In genomic region chr10:60123668-60124067, GRCh38 we compare ENCODE assay signal across 20 cellular contexts.
DNase-seq lines count a peak whose midpoint lies in the region; TF ChIP-seq lines count a peak whose summit lies in the region.
"Had no signal": no experiment of that assay in that cellular context is flagged by ENCODE, and none has a peak within 500 bp of the region (broad histone marks: within the 10 kb centered on the region; RNA-seq: fewer than 3 reads in every experiment).

No MANE protein-coding gene starts in this region.

- H3K79me1 ChIP-seq in mesenchymal stem cell (replicated peaks; ENCODE audit: low read length, poor library complexity, severe bottlenecking) = no peaks in the 10 kb centered on the region

- H2AFZ ChIP-seq in mesenchymal stem cell (ENCODE audit: low read depth, low read length) = no peak overlapping the region

- H3K27me3 Mint-ChIP-seq in MCF 10A (ENCODE audit: insufficient read depth, unreplicated experiment) (no peaks in the 10 kb centered on the region), chondrocyte (ENCODE audit: low read depth) (no peaks in the 10 kb centered on the region), type B pancreatic cell (no peaks in the 10 kb centered on the region)
- no peaks in the 10 kb centered on the region for H3K27me3 Mint-ChIP-seq in activated naive CD4-positive, alpha-beta T cell treated with anti-CD3 and anti-CD28 coated beads for 36 hours (ENCODE audit: low read depth)
- H3K27me3 Mint-ChIP-seq: dendritic cell treated with granulocyte-macrophage colony-stimulating factor and Interleukin-4, amounts not matched to agents 40 ng/mL and 50 ng/mL, for 4 days; naive thymus-derived CD4-positive, alpha-beta T cell had no signal

- no peak overlapping the region for H4K8ac ChIP-seq in mesenchymal stem cell (ENCODE audit: low read length)

- H3K36me3 Mint-ChIP-seq in MCF 10A (ENCODE audit: insufficient read depth, unreplicated experiment) (no peaks in the 10 kb centered on the region), chondrocyte (ENCODE audit: low read depth) (peaks cover 6% of the 10 kb centered on the region), type B pancreatic cell (peaks cover 21% of the 10 kb centered on the region)
- no peaks in the 10 kb centered on the region for H3K36me3 Mint-ChIP-seq in activated naive CD4-positive, alpha-beta T cell treated with anti-CD3 and anti-CD28 coated beads for 36 hours (ENCODE audit: low read depth)
- H3K36me3 Mint-ChIP-seq: CD8-positive, alpha-beta T cell had no signal

- H3K4me2 ChIP-seq in mesenchymal stem cell (ENCODE audit: low read length, poor library complexity, severe bottlenecking) = no peak overlapping the region

- no peak for TF ChIP-seq POLR2A in breast epithelium (IDR thresholded peaks at IDR 0.05)

- CTCF ChIA-PET in MCF 10A (lab: Yijun Ruan, JAX) = interaction anchor here (1.5 to 3.0 kb wide), 2 partner anchors 9 to 84 kb away, joined by 5 to 21 read pairs; no protein-coding TSS in a partner anchor
- CTCF ChIA-PET in activated naive CD4-positive, alpha-beta T cell treated with anti-CD3 and anti-CD28 coated beads for 36 hours (lab: Charles Lee) = interaction anchor here (1.9 kb wide), 1 partner anchor 9 kb away, joined by 6 read pairs; no protein-coding TSS in a partner anchor

- H2BK12ac ChIP-seq in mesenchymal stem cell (ENCODE audit: low read length in 2 of 2) = no peak overlapping the region

- WGBS in mesenchymal stem cell = 58% methylated on average over 2 of the region's 2 CpGs

- H3K27me3 ChIP-seq in breast epithelium = no peaks in the 10 kb centered on the region
- H3K27me3 ChIP-seq in mesenchymal stem cell (ENCODE audit: control insufficient read depth in 1 of 2, insufficient read depth in 1 of 2, low read length in 2 of 2) = no peaks in the 10 kb centered on the region
- H3K27me3 ChIP-seq: SJCRH30 had no signal

- no peak overlapping the region for H2BK120ac ChIP-seq in mesenchymal stem cell (ENCODE audit: low read depth, low read length)

- H3K9me3 ChIP-seq in breast epithelium (no peaks in the 10 kb centered on the region), mesenchymal stem cell (ENCODE audit: control insufficient read depth, low read length) (no peaks in the 10 kb centered on the region)
- H3K9me3 ChIP-seq: SJCRH30 had no signal

- peak overlapping the region; percentile 45 for H3K9ac ChIP-seq in mesenchymal stem cell (ENCODE audit: low read length)

- no peak overlapping the region for H3K4me3 ChIP-seq in breast epithelium
- peak overlapping the region in 1 of 2 experiments; percentile 45 for H3K4me3 ChIP-seq in mesenchymal stem cell (ENCODE audit: insufficient read depth in 1 of 2, low read depth in 1 of 2, low read length in 2 of 2)
- H3K4me3 ChIP-seq: SJCRH30 had no signal

- H3K4me1 Mint-ChIP-seq in MCF 10A (ENCODE audit: insufficient read depth, unreplicated experiment) (peaks cover 21% of the 10 kb centered on the region), chondrocyte (ENCODE audit: low read depth) (peaks cover 25% of the 10 kb centered on the region), type B pancreatic cell (ENCODE audit: unreplicated experiment) (peaks cover 5% of the 10 kb centered on the region)
- H3K4me1 Mint-ChIP-seq in activated naive CD4-positive, alpha-beta T cell treated with anti-CD3 and anti-CD28 coated beads for 36 hours (ENCODE audit: low read depth) = no peaks in the 10 kb centered on the region

- peak overlapping the region; percentile 36 for H3K4me3 Mint-ChIP-seq in MCF 10A (ENCODE audit: unreplicated experiment)
- H3K4me3 Mint-ChIP-seq in chondrocyte (ENCODE audit: unreplicated experiment) = no peak overlapping the region
- H3K4me3 Mint-ChIP-seq in type B pancreatic cell = no peak overlapping the region
- no peak overlapping the region for H3K4me3 Mint-ChIP-seq in activated naive CD4-positive, alpha-beta T cell treated with anti-CD3 and anti-CD28 coated beads for 36 hours
- H3K4me3 Mint-ChIP-seq: CD8-positive, alpha-beta T cell; dendritic cell treated with granulocyte-macrophage colony-stimulating factor and Interleukin-4, amounts not matched to agents 40 ng/mL and 50 ng/mL, for 4 days; naive thymus-derived CD4-positive, alpha-beta T cell had no signal

- TF ChIP-seq CTCF in MCF 10A (IDR thresholded peaks at IDR 0.05; ENCODE audit: unreplicated experiment) (no peak), breast epithelium (IDR thresholded peaks at IDR 0.05) (no peak), chondrocyte (IDR thresholded peaks at IDR 0.05) (no peak), type B pancreatic cell (conservative IDR thresholded peaks at IDR 0.05) (no peak)

- no peak overlapping the region for H4K91ac ChIP-seq in mesenchymal stem cell (ENCODE audit: low read length)

- H3K27ac Mint-ChIP-seq in MCF 10A (ENCODE audit: low read depth, unreplicated experiment) (peak overlapping the region; percentile 83), chondrocyte (ENCODE audit: unreplicated experiment) (peak overlapping the region; percentile 87), type B pancreatic cell (peak overlapping the region; percentile 56)
- H3K27ac Mint-ChIP-seq in activated naive CD4-positive, alpha-beta T cell treated with anti-CD3 and anti-CD28 coated beads for 36 hours = no peak overlapping the region
- H3K27ac Mint-ChIP-seq: activated naive CD4-positive, alpha-beta T cell treated with anti-CD3 and anti-CD28 coated beads, Interleukin-2, amount 50 U/mL, for 72 hours; CD8-positive, alpha-beta T cell; dendritic cell treated with granulocyte-macrophage colony-stimulating factor and Interleukin-4, amounts not matched to agents 40 ng/mL and 50 ng/mL, for 4 days; naive thymus-derived CD4-positive, alpha-beta T cell had no signal

- no peaks in the 10 kb centered on the region for H3K36me3 ChIP-seq in breast epithelium
- H3K36me3 ChIP-seq in mesenchymal stem cell (ENCODE audit: control insufficient read depth in 1 of 2, insufficient read depth in 2 of 2, low read depth in 1 of 2, low read length in 2 of 2) = no peaks in the 10 kb centered on the region
- H3K36me3 ChIP-seq: SJCRH30 had no signal

- H3K4ac ChIP-seq in mesenchymal stem cell (ENCODE audit: low read depth in 1 of 2, low read length in 2 of 2) = no peak overlapping the region

- H3K18ac ChIP-seq in mesenchymal stem cell (ENCODE audit: low read depth in 1 of 2, low read length in 2 of 2) = no peak overlapping the region

- no peak overlapping the region for H2BK15ac ChIP-seq in mesenchymal stem cell (ENCODE audit: low read depth, poor library complexity, severe bottlenecking)

- H3K27ac ChIP-seq in breast epithelium = no peak overlapping the region
- H3K27ac ChIP-seq in mesenchymal stem cell (ENCODE audit: low read length, poor library complexity, severe bottlenecking) = no peak overlapping the region
- H3K27ac ChIP-seq: HL-60, SJCRH30, VCaP had no signal

- POLR2A ChIA-PET in MCF 10A (lab: Yijun Ruan, JAX) = interaction anchor here (0.7 to 2.8 kb wide), 5 partner anchors 10 to 317 kb away, joined by 3 to 44 read pairs (median 3); no protein-coding TSS in a partner anchor

- H3K23ac ChIP-seq in mesenchymal stem cell (ENCODE audit: low read length in 2 of 2) = no peak overlapping the region

- DNase-seq in MCF 10A (ENCODE audit: unreplicated experiment) (peak; percentile 8), breast epithelium (ENCODE audit: low spot score in 2 of 2) (no peak), chondrocyte (ENCODE audit: low spot score) (no peak), mesenchymal stem cell (peak; percentile 30), type B pancreatic cell (ENCODE audit: extremely low spot score, unreplicated experiment) (no peak), occipital lobe (lab: John Stamatoyannopoulos, UW) (no peak), SW 1271 (lab: John Stamatoyannopoulos, UW) (no peak)
- no peak for DNase-seq in activated naive CD4-positive, alpha-beta T cell treated with anti-CD3 and anti-CD28 coated beads for 36 hours
- DNase-seq: 8988T; activated CD8-positive, alpha-beta memory T cell treated with anti-CD3 and anti-CD28 coated beads, Interleukin-2, amount 50 U/mL, for 4 hours; CD8-positive, alpha-beta T cell; GF-D8; naive thymus-derived CD4-positive, alpha-beta T cell; NCI-H2081; NCI-H774; SJCRH30 had no signal

- H3K9me3 Mint-ChIP-seq in MCF 10A (ENCODE audit: unreplicated experiment) = no peaks in the 10 kb centered on the region
- peaks cover 8% of the 10 kb centered on the region for H3K9me3 Mint-ChIP-seq in chondrocyte (ENCODE audit: low read depth)
- no peaks in the 10 kb centered on the region for H3K9me3 Mint-ChIP-seq in type B pancreatic cell
- H3K9me3 Mint-ChIP-seq in activated naive CD4-positive, alpha-beta T cell treated with anti-CD3 and anti-CD28 coated beads for 36 hours = no peaks in the 10 kb centered on the region
- H3K9me3 Mint-ChIP-seq: CD8-positive, alpha-beta T cell; dendritic cell treated with granulocyte-macrophage colony-stimulating factor and Interleukin-4, amounts not matched to agents 40 ng/mL and 50 ng/mL, for 4 days; naive thymus-derived CD4-positive, alpha-beta T cell had no signal

- H2AK5ac ChIP-seq in mesenchymal stem cell (ENCODE audit: low read length, severe bottlenecking) = no peak overlapping the region

- H3K4me1 ChIP-seq in breast epithelium (no peaks in the 10 kb centered on the region), mesenchymal stem cell (ENCODE audit: control insufficient read depth, insufficient read depth, low read depth, low read length) (no peaks in the 10 kb centered on the region)
- H3K4me1 ChIP-seq: SJCRH30 had no signal

- intact Hi-C loops in MCF 10A (cut with micrococcal nuclease) (loop anchor here (2.0 kb wide), 1 partner anchor 17 kb away; no protein-coding TSS in a partner anchor), breast epithelium (cut with DNase I; ENCODE audit: low total_unique reads) (no loop called here)
- intact Hi-C loops in activated naive CD4-positive, alpha-beta T cell treated with anti-CD3 and anti-CD28 coated beads for 36 hours (cut with micrococcal nuclease) = no loop called here

- no peak overlapping the region for H3K14ac ChIP-seq in mesenchymal stem cell (ENCODE audit: low read length in 2 of 2)

- BruUV-seq in MCF 10A (replicated peaks; lab: Mats Ljungman, UMichigan) = no TSS peak

- H2BK5ac ChIP-seq in mesenchymal stem cell (ENCODE audit: low read depth, low read length, poor library complexity, severe bottlenecking) = no peak overlapping the region

Comparison
In these comparisons a context has a peak if more than half of its experiments do, and no peak if none do; other contexts are left out.
1. DNase-seq: peak in MCF 10A (single experiment) and mesenchymal stem cell (single experiment); none in breast epithelium (0 of 2), chondrocyte (single experiment), type B pancreatic cell (single experiment), activated naive CD4-positive, alpha-beta T cell treated with anti-CD3 and anti-CD28 coated beads for 36 hours (single experiment), occipital lobe (single experiment) and SW 1271 (0 of 2).